Comparison of ENCODE assay signal across 13 cellular contexts in the genomic region with DNA sequence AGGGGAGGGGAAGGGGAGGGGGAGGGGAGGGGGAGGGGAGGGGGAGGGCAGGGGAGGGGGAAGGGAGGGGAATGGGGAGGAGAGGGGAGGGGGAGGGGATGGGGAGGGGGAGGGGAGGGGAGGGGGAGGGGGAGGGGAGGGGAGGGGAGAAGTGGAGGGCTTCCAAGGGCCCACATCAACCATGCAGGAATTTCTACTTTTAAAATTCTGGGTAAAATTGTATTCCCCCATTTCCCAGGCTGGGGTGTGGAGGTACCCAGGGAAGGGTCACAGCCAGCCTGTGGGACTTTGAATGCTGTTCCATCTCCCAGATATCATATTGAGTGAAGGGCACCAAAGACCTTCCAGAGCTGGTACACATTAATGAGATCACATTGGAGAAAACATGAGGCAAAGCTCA.
DNase-seq lines count a peak whose midpoint lies in the region; ATAC-seq and TF ChIP-seq lines count a peak whose summit lies in the region.
"Had no signal": no experiment of that assay in that cellular context is flagged by ENCODE, and none has a peak within 500 bp of the region (broad histone marks: within the 10 kb centered on the region; RNA-seq: fewer than 3 reads in every experiment).

No MANE protein-coding gene starts in this region.

- peak overlapping the region; percentile 32; the same call in 1 of the 2 replicates for H2AK5ac ChIP-seq in IMR-90 (ENCODE audit: low read depth, low read length)

- H3K9me3 ChIP-seq in IMR-90 (ENCODE audit: control insufficient read depth, insufficient read depth, low read length) (peaks cover 2% of the 10 kb centered on the region), ascending aorta (no peaks in the 10 kb centered on the region), uterus (no peaks in the 10 kb centered on the region)

- H3K4me3 Mint-ChIP-seq in osteocyte (ENCODE audit: unreplicated experiment) = no peak overlapping the region
- no peak overlapping the region for H3K4me3 Mint-ChIP-seq in activated CD4-positive, alpha-beta T cell treated with anti-CD3 and anti-CD28 coated beads for 36 hours
- H3K4me3 Mint-ChIP-seq: B cell; CD4-positive, alpha-beta T cell had no signal

- H4K8ac ChIP-seq in IMR-90 (ENCODE audit: low read depth in 2 of 2, low read length in 2 of 2) = no peak overlapping the region

- dilution Hi-C loops in IMR-90 (cut with HindIII; ENCODE audit: low sequenced_read_pairs, unreplicated experiment) = no loop called here

- H3K36me3 ChIP-seq in IMR-90 (ENCODE audit: control insufficient read depth, insufficient read depth, low read length) (no peaks in the 10 kb centered on the region), ascending aorta (no peaks in the 10 kb centered on the region), uterus (no peaks in the 10 kb centered on the region)

- no peak overlapping the region for H3K4me2 ChIP-seq in IMR-90 (ENCODE audit: low read depth, low read length)

- peaks cover 5% of the 10 kb centered on the region for H3K36me3 Mint-ChIP-seq in osteocyte (ENCODE audit: unreplicated experiment)
- no peaks in the 10 kb centered on the region for H3K36me3 Mint-ChIP-seq in activated CD4-positive, alpha-beta T cell treated with anti-CD3 and anti-CD28 coated beads for 36 hours (ENCODE audit: low read depth)

- BruUV-seq in IMR-90 (replicated peaks; lab: Mats Ljungman, UMichigan) = no TSS peak

- H2BK20ac ChIP-seq in IMR-90 (ENCODE audit: low read depth, low read length) = no peak overlapping the region

- no peaks in the 10 kb centered on the region for H4K20me1 ChIP-seq in IMR-90 (ENCODE audit: insufficient read depth, low read length)

- peaks cover 3% of the 10 kb centered on the region; the same call in 1 of the 2 replicates for H3K9me1 ChIP-seq in IMR-90 (ENCODE audit: insufficient read depth, low read length)

- TF ChIP-seq POLR2A in IMR-90 (IDR thresholded peaks at IDR 0.05; ENCODE audit: low read depth, low read length) (no peak), uterus (IDR thresholded peaks at IDR 0.05) (no peak)

- H3K9me3 Mint-ChIP-seq in osteocyte (ENCODE audit: unreplicated experiment) = no peaks in the 10 kb centered on the region
- no peaks in the 10 kb centered on the region for H3K9me3 Mint-ChIP-seq in activated CD4-positive, alpha-beta T cell treated with anti-CD3 and anti-CD28 coated beads for 36 hours (ENCODE audit: low read depth)
- H3K9me3 Mint-ChIP-seq: CD4-positive, alpha-beta T cell had no signal

- no peak overlapping the region for H3K23ac ChIP-seq in IMR-90 (ENCODE audit: low read depth, low read length)

- peak overlapping the region; percentile 14 for H3K27ac Mint-ChIP-seq in osteocyte (ENCODE audit: unreplicated experiment)
- no peak overlapping the region for H3K27ac Mint-ChIP-seq in activated CD4-positive, alpha-beta T cell treated with anti-CD3 and anti-CD28 coated beads for 36 hours
- H3K27ac Mint-ChIP-seq: B cell; CD4-positive, alpha-beta T cell had no signal

- peaks cover 35% of the 10 kb centered on the region for H3K27me3 Mint-ChIP-seq in osteocyte (ENCODE audit: unreplicated experiment)
- H3K27me3 Mint-ChIP-seq in activated CD4-positive, alpha-beta T cell treated with anti-CD3 and anti-CD28 coated beads for 36 hours = peaks cover 16% of the 10 kb centered on the region

- in situ Hi-C loops in IMR-90 (cut with MboI; ENCODE audit: low sequenced_read_pairs) = no loop called here

- H3K4ac ChIP-seq in IMR-90 (ENCODE audit: low read depth, low read length) = no peak overlapping the region

- CTCF ChIA-PET in IMR-90 (lab: Yijun Ruan, JAX) = interaction anchor here (0.5 kb wide), 1 partner anchor 206 kb away, joined by 3 read pairs; no protein-coding TSS in a partner anchor
- CTCF ChIA-PET in activated CD4-positive, alpha-beta T cell treated with anti-CD3 and anti-CD28 coated beads for 36 hours (lab: Charles Lee) = no interaction called here

- H3K4me3 ChIP-seq in IMR-90 (ENCODE audit: insufficient read depth, low read depth, low read length) = no peak overlapping the region
- no peak overlapping the region for H3K4me3 ChIP-seq in ascending aorta
- no peak overlapping the region for H3K4me3 ChIP-seq in uterus

- no peak overlapping the region for H3K14ac ChIP-seq in IMR-90 (replicated peaks; ENCODE audit: low read depth, low read length)

- H2AK9ac ChIP-seq in IMR-90 (replicated peaks; ENCODE audit: low read depth, low read length, poor library complexity) = no peak overlapping the region

- H2BK5ac ChIP-seq in IMR-90 (ENCODE audit: low read depth, low read length, poor library complexity, severe bottlenecking) = no peak overlapping the region

- H3K27me3 ChIP-seq in IMR-90 (ENCODE audit: control insufficient read depth, insufficient read depth, low read length) (peaks cover 66% of the 10 kb centered on the region), ascending aorta (no peaks in the 10 kb centered on the region), uterus (no peaks in the 10 kb centered on the region)

- POLR2A ChIA-PET in IMR-90 (lab: Charles Lee; ENCODE audit: unreplicated experiment) = no interaction called here
- POLR2A ChIA-PET in activated CD4-positive, alpha-beta T cell treated with anti-CD3 and anti-CD28 coated beads for 36 hours (lab: Charles Lee) = no interaction called here

- intact Hi-C loops in IMR-90 (cut with micrococcal nuclease) (no loop called here), ascending aorta (cut with DNase I) (no loop called here), uterus (cut with DNase I; ENCODE audit: low total_unique reads) (no loop called here)
- intact Hi-C loops in activated CD4-positive, alpha-beta T cell treated with anti-CD3 and anti-CD28 coated beads for 36 hours (cut with DNase I, micrococcal nuclease) = no loop called here

- no peak overlapping the region for H3K9ac ChIP-seq in IMR-90 (ENCODE audit: low read depth, low read length)

- H2BK120ac ChIP-seq in IMR-90 (ENCODE audit: low read depth, low read length) = no peak overlapping the region

- H3K27ac ChIP-seq in IMR-90 (ENCODE audit: insufficient read depth, low read length) (no peak overlapping the region), ascending aorta (peak overlapping the region; percentile 78 to 88), uterus (no peak overlapping the region)
- H3K27ac ChIP-seq: HL-60 had no signal

- no peak overlapping the region for H3K56ac ChIP-seq in IMR-90 (ENCODE audit: extremely low read depth, insufficient read depth, low read length)

- H3K4me1 ChIP-seq in IMR-90 (ENCODE audit: control insufficient read depth, insufficient read depth, low read length) = peaks cover 2% of the 10 kb centered on the region; the same call in 1 of the 2 replicates
- peaks cover 15 to 22% of the 10 kb centered on the region in 2 donors for H3K4me1 ChIP-seq in ascending aorta
- H3K4me1 ChIP-seq in uterus = peaks cover 0 to 5% of the 10 kb centered on the region in 2 donors

- H3K18ac ChIP-seq in IMR-90 (ENCODE audit: low read depth, low read length) = no peak overlapping the region

- H4K5ac ChIP-seq in IMR-90 (ENCODE audit: low read depth, low read length) = no peak overlapping the region

- H3K4me1 Mint-ChIP-seq in osteocyte (ENCODE audit: unreplicated experiment) = peaks cover 41% of the 10 kb centered on the region
- H3K4me1 Mint-ChIP-seq in activated CD4-positive, alpha-beta T cell treated with anti-CD3 and anti-CD28 coated beads for 36 hours = no peaks in the 10 kb centered on the region
- H3K4me1 Mint-ChIP-seq: B cell had no signal

- no peak overlapping the region for H4K91ac ChIP-seq in IMR-90 (ENCODE audit: insufficient read depth, low read depth, low read length)

- TF ChIP-seq RAD21 in IMR-90 (IDR thresholded peaks at IDR 0.05; ENCODE audit: low read length) = no peak

- DNase-seq in IMR-90 (no peak), ascending aorta (ENCODE audit: low spot score in 2 of 2) (no peak), osteocyte (ENCODE audit: extremely low spot score, unreplicated experiment) (no peak), uterus (no peak), NCI-H187 (lab: John Stamatoyannopoulos, UW) (no peak)
- DNase-seq in activated CD4-positive, alpha-beta T cell treated with anti-CD3 and anti-CD28 coated beads for 36 hours = no peak
- DNase-seq: C1 segment of cervical spinal cord; Calu3; CD4-positive, alpha-beta T cell; DMS79 had no signal

- H2AFZ ChIP-seq in IMR-90 (replicated peaks; ENCODE audit: low read length, poor library complexity) = no peak overlapping the region

- no peak for TF ChIP-seq CTCF in IMR-90 (conservative IDR thresholded peaks at IDR 0.05; ENCODE audit: low read depth, low read length)
- no peak for TF ChIP-seq CTCF in ascending aorta (IDR thresholded peaks at IDR 0.05)
- no peak for TF ChIP-seq CTCF in osteocyte (IDR thresholded peaks at IDR 0.05)
- no peak for TF ChIP-seq CTCF in uterus (IDR thresholded peaks at IDR 0.05)

- H3K79me1 ChIP-seq in IMR-90 (ENCODE audit: low read depth in 1 of 2, low read length in 2 of 2) = no peaks in the 10 kb centered on the region

- no peak for ATAC-seq in IMR-90 (ENCODE audit: low read depth)
- no peak for ATAC-seq in activated CD4-positive, alpha-beta T cell treated with anti-CD3 and anti-CD28 coated beads for 36 hours
- ATAC-seq in GM21723 (IDR thresholded peaks at IDR 0.05; ENCODE audit: unreplicated experiment) = no peak

- peak overlapping the region; percentile 75; the same call in 1 of the 3 replicates for H2BK15ac ChIP-seq in IMR-90 (ENCODE audit: low read depth, low read length)

TF ChIP-seq in IMR-90, 13 proteins besides CTCF, POLR2A, EP300 and RAD21:
- TF ChIP-seq CEBPB (IDR thresholded peaks at IDR 0.05; ENCODE audit: low read depth, low read length) = no peak
- no peak for TF ChIP-seq SMC3 (IDR thresholded peaks at IDR 0.05; ENCODE audit: low read depth, low read length)
- no peak for TF ChIP-seq MAZ (IDR thresholded peaks at IDR 0.05; ENCODE audit: borderline replicate concordance, low read depth, low read length)
- TF ChIP-seq BHLHE40 (IDR thresholded peaks at IDR 0.05; ENCODE audit: low read depth, low read length) = no peak
- TF ChIP-seq MAFK (IDR thresholded peaks at IDR 0.05; ENCODE audit: low read depth, low read length) = no peak
- no peak for TF ChIP-seq RCOR1 (IDR thresholded peaks at IDR 0.05; ENCODE audit: insufficient replicate concordance, low read length)
- no peak for TF ChIP-seq ELK1 (IDR thresholded peaks at IDR 0.05; ENCODE audit: borderline replicate concordance, low read depth, low read length)
- no peak for TF ChIP-seq FOS (IDR thresholded peaks at IDR 0.05; ENCODE audit: low read depth, low read length)

Comparison
In these comparisons a context has a peak if more than half of its experiments do, and no peak if none do; other contexts are left out.
1. H3K27ac ChIP-seq: peak in ascending aorta (2 of 2); none in IMR-90 (single experiment) and uterus (0 of 2).